ENCODE assay signal across 8 cellular contexts in the genomic region with DNA sequence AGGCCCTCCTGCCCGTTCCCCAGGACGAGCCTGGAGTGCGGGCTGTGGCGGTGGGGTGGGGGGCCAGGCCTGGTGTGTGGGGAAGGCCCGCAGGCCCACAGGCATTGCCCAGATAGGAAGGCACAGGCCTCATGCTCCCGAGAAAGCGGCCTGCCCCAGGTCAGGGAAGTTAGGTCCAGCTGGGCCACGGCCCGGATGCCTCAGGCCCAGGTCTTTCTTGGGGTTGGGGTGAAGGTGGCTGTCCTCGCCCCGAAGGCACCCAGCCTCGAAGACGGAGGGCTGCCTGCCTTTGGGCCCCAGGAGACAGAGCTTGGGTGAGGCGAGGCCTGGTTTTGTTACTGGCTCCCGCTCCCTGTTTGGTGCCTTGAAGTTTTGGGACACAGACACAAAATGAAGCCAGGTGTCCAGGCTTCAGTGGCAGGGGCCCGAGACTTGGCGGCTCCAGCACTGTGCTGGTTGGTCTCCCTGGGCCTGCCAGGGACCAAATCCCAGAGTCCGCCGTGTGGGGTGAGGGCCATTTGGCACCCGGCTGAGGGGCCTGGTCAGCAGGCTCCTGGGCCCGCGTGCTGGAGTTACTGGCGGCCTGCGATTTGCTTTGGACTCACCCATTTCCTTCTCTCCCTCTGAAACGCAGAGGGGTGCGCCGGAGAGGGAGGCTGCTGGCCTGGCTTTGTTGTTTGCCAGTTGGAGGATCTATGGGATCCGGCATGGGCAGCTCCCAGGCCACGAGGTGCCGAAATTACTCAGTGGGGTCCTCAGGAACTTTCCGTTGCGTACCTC. TPM values are rescaled to one million over a fixed set of nuclear protein-coding genes. Genes with fewer than 3 reads are reported as not detected.
DNase-seq lines count a peak whose midpoint lies in the region; ATAC-seq and TF ChIP-seq lines count a peak whose summit lies in the region.

No MANE protein-coding gene starts in this region.

- peak overlapping the region; percentile 98 for H3K4me3 Mint-ChIP-seq in activated CD4-positive, alpha-beta memory T cell treated with anti-CD3 and anti-CD28 coated beads, Interleukin-2, amount 10 ng/mL, durations not matched to agents 7 days and 5 days
- H3K4me3 Mint-ChIP-seq in osteocyte (ENCODE audit: unreplicated experiment) = peak overlapping the region; percentile 96

- peaks cover 3% of the 10 kb centered on the region for H3K27me3 Mint-ChIP-seq in activated CD4-positive, alpha-beta memory T cell treated with anti-CD3 and anti-CD28 coated beads, Interleukin-2, amount 10 ng/mL, durations not matched to agents 7 days and 5 days
- no peaks in the 10 kb centered on the region for H3K27me3 Mint-ChIP-seq in osteocyte (ENCODE audit: unreplicated experiment)

- H3K27me3 ChIP-seq in foreskin keratinocyte = no peaks in the 10 kb centered on the region

- peaks cover 8% of the 10 kb centered on the region for H3K4me1 ChIP-seq in foreskin keratinocyte

- in situ Hi-C loops in ACHN (cut with HindIII; ENCODE audit: low pct_ligation_motif_present, low pct_unique_long_range_greater_than_20kb, low sequenced_read_pairs) = no loop called here

- peak overlapping the region; percentile 92 for H3K27ac Mint-ChIP-seq in activated CD4-positive, alpha-beta memory T cell treated with anti-CD3 and anti-CD28 coated beads, Interleukin-2, amount 10 ng/mL, durations not matched to agents 7 days and 5 days
- H3K27ac Mint-ChIP-seq in osteocyte (ENCODE audit: unreplicated experiment) = peak overlapping the region; percentile 96

- DNase-seq in HS-27A (ENCODE audit: low read depth) = peak; percentile 26
- DNase-seq in activated CD4-positive, alpha-beta memory T cell treated with anti-CD3 and anti-CD28 coated beads, Interleukin-2, amount 10 ng/mL, durations not matched to agents 7 days and 5 days = no peak
- peak in 1 of 2 donors; percentile 48 for DNase-seq in foreskin keratinocyte
- DNase-seq in osteocyte (ENCODE audit: extremely low spot score, unreplicated experiment) = peak; percentile 83
- DNase-seq in ACHN = no peak
- no peak for DNase-seq in activated CD4-positive, CD25-positive, alpha-beta regulatory T cell treated with anti-CD3 and anti-CD28 coated beads, Interleukin-2, amount 50 U/mL, for 72 hours

- peak overlapping the region; percentile 41 for H3K27ac ChIP-seq in foreskin keratinocyte

- CTCF ChIA-PET in activated CD4-positive, alpha-beta memory T cell treated with anti-CD3 and anti-CD28 coated beads, Interleukin-2, amount 10 ng/mL, durations not matched to agents 7 days and 5 days (lab: Charles Lee) = interaction anchor here (1.2 to 2.5 kb wide), 7 partner anchors 35 to 152 kb away, joined by 3 to 16 read pairs (median 7); partner anchors contain the start of gene FAAP20

- H3K9me3 Mint-ChIP-seq in activated CD4-positive, alpha-beta memory T cell treated with anti-CD3 and anti-CD28 coated beads, Interleukin-2, amount 10 ng/mL, durations not matched to agents 7 days and 5 days = no peaks in the 10 kb centered on the region
- no peaks in the 10 kb centered on the region for H3K9me3 Mint-ChIP-seq in osteocyte (ENCODE audit: unreplicated experiment)

- POLR2A ChIA-PET in activated CD4-positive, alpha-beta memory T cell treated with anti-CD3 and anti-CD28 coated beads, Interleukin-2, amount 10 ng/mL, durations not matched to agents 7 days and 5 days (lab: Charles Lee) = interaction anchor here (0.7 to 9.5 kb wide), 18 partner anchors 14 to 317 kb away, joined by 3 to 148 read pairs (median 8); partner anchors contain the start of genes FAAP20, MORN1 and RER1

- no peak for ATAC-seq in foreskin keratinocyte
- no peak for ATAC-seq in GM18907 (IDR thresholded peaks at IDR 0.05; ENCODE audit: unreplicated experiment)
- no peak for ATAC-seq in HG03565 (IDR thresholded peaks at IDR 0.05; ENCODE audit: unreplicated experiment)

- peaks cover 44% of the 10 kb centered on the region for H3K36me3 Mint-ChIP-seq in activated CD4-positive, alpha-beta memory T cell treated with anti-CD3 and anti-CD28 coated beads, Interleukin-2, amount 10 ng/mL, durations not matched to agents 7 days and 5 days (ENCODE audit: low read depth)
- peaks cover 14% of the 10 kb centered on the region for H3K36me3 Mint-ChIP-seq in osteocyte (ENCODE audit: unreplicated experiment)

- TF ChIP-seq CTCF in foreskin keratinocyte (conservative IDR thresholded peaks at IDR 0.05) = no peak
- no peak for TF ChIP-seq CTCF in osteocyte (IDR thresholded peaks at IDR 0.05)

- peaks cover 40% of the 10 kb centered on the region for H3K4me1 Mint-ChIP-seq in activated CD4-positive, alpha-beta memory T cell treated with anti-CD3 and anti-CD28 coated beads, Interleukin-2, amount 10 ng/mL, durations not matched to agents 7 days and 5 days
- H3K4me1 Mint-ChIP-seq in osteocyte (ENCODE audit: unreplicated experiment) = peaks cover 48% of the 10 kb centered on the region

RNA-seq across cellular contexts. Expression of gene SKI, which starts 2.0 kb away (rescaled TPM):
- 10 to 100 TPM; 58.0 to 61.5 TPM for total RNA-seq in activated CD4-positive, alpha-beta memory T cell treated with anti-CD3 and anti-CD28 coated beads, Interleukin-2, amount 10 ng/mL, durations not matched to agents 7 days and 5 days
- 23.8 and 24.6 TPM in 2 replicates for total RNA-seq in foreskin keratinocyte
- polyA plus RNA-seq in foreskin keratinocyte = 9.3 and 10.7 TPM in 2 replicates
- 131 and 132 TPM in 2 replicates for total RNA-seq in osteocyte

RNA-seq across cellular contexts. Expression of gene FAAP20, which starts 35.5 kb away (rescaled TPM):
- total RNA-seq in activated CD4-positive, alpha-beta memory T cell treated with anti-CD3 and anti-CD28 coated beads, Interleukin-2, amount 10 ng/mL, durations not matched to agents 7 days and 5 days = 10 to 100 TPM; 53.4 to 57.1 TPM
- total RNA-seq in foreskin keratinocyte (30.3 and 32.0 TPM in 2 replicates), osteocyte (85.1 and 90.4 TPM in 2 replicates)
- polyA plus RNA-seq in foreskin keratinocyte = 82.5 and 103 TPM in 2 replicates

Comparison
In these comparisons a context has a peak if more than half of its experiments do, and no peak if none do; other contexts are left out.
1. DNase-seq: peak in HS-27A (single experiment) and osteocyte (single experiment); none in activated CD4-positive, alpha-beta memory T cell treated with anti-CD3 and anti-CD28 coated beads, Interleukin-2, amount 10 ng/mL, durations not matched to agents 7 days and 5 days (single experiment), ACHN (single experiment) and activated CD4-positive, CD25-positive, alpha-beta regulatory T cell treated with anti-CD3 and anti-CD28 coated beads, Interleukin-2, amount 50 U/mL, for 72 hours (single experiment).